ENCODE assay signal across 7 cellular contexts in genomic region chrX:40732499-40732898, GRCh38. TPM values are rescaled to one million over a fixed set of nuclear protein-coding genes. Genes with fewer than 3 reads are reported as not detected.
DNase-seq lines count a peak whose midpoint lies in the region; ATAC-seq, FAIRE-seq and TF ChIP-seq lines count a peak whose summit lies in the region.
"Not testable (repeated sequence)": the region's sequence is repeated elsewhere in the genome, so short reads cannot be mapped to it uniquely, and the experiment has no call there.

No MANE protein-coding gene starts in this region.

- peaks cover 0 to 31% (median 4%) of the 10 kb centered on the region in 3 donors for H3K36me3 Mint-ChIP-seq in CD8-positive, alpha-beta memory T cell
- not testable (repeated sequence) for H3K36me3 Mint-ChIP-seq in T-helper 17 cell (ENCODE audit: low read depth); activated T-cell treated with anti-CD3 and anti-CD28 coated beads, Interleukin-2, amount 50 U/mL, for 72 hours (ENCODE audit: insufficient read depth in 2 of 2); astrocyte (ENCODE audit: low read depth, unreplicated experiment); nephron progenitor cell (ENCODE audit: low read depth)

- 100% methylated on average over 3 of the region's 5 CpGs; no CpG with 5 or more reads in 1 of the 2 experiments for WGBS in IMR-90 (ENCODE audit: extremely low coverage in 2 of 2, insufficient read length in 1 of 2), 2 experiments

- H2BK20ac ChIP-seq in IMR-90 (ENCODE audit: low read depth, low read length), result not testable (repeated sequence)

- not testable (repeated sequence) for H2AK5ac ChIP-seq in IMR-90 (ENCODE audit: low read depth, low read length)

- CTCF ChIA-PET in CD8-positive, alpha-beta memory T cell (lab: Charles Lee); IMR-90 (lab: Yijun Ruan, JAX): not testable (repeated sequence)

- not testable (repeated sequence) for H3K27me3 ChIP-seq in CD8-positive, alpha-beta memory T cell (ENCODE audit: insufficient read depth, low read length, poor library complexity, severe bottlenecking); IMR-90 (ENCODE audit: control insufficient read depth, insufficient read depth, low read length); astrocyte (ENCODE audit: insufficient read depth, low read length); iPS-20b (ENCODE audit: insufficient read depth, low read length)

- POLR2A ChIA-PET in CD8-positive, alpha-beta memory T cell (lab: Charles Lee); IMR-90 (lab: Charles Lee; ENCODE audit: unreplicated experiment): not testable (repeated sequence)

- not testable (repeated sequence) for H3K27ac ChIP-seq in CD8-positive, alpha-beta memory T cell (ENCODE audit: low read depth, low read length); IMR-90 (ENCODE audit: insufficient read depth, low read length); astrocyte (ENCODE audit: low read depth, low read length); iPS-20b (ENCODE audit: low read length)

- H2BK120ac ChIP-seq in IMR-90 (ENCODE audit: low read depth, low read length), result not testable (repeated sequence)

- not testable (repeated sequence) for TF ChIP-seq POLR2A in IMR-90 (IDR thresholded peaks at IDR 0.05; ENCODE audit: low read depth, low read length)

- TF ChIP-seq RAD21 in IMR-90 (IDR thresholded peaks at IDR 0.05; ENCODE audit: low read length), result not testable (repeated sequence)

- not testable (repeated sequence) for H4K8ac ChIP-seq in IMR-90 (ENCODE audit: low read depth in 2 of 2, low read length in 2 of 2)

- not testable (repeated sequence) for H2AK9ac ChIP-seq in IMR-90 (replicated peaks; ENCODE audit: low read depth, low read length, poor library complexity)

- dilution Hi-C loops in IMR-90 (cut with HindIII; ENCODE audit: low sequenced_read_pairs, unreplicated experiment), result not testable (repeated sequence)

- not testable (repeated sequence) for H3K9me1 ChIP-seq in IMR-90 (ENCODE audit: insufficient read depth, low read length)

- TF ChIP-seq CTCF in IMR-90 (conservative IDR thresholded peaks at IDR 0.05; ENCODE audit: low read depth, low read length); astrocyte (IDR thresholded peaks at IDR 0.05; ENCODE audit: insufficient read depth, low read depth, low read length); nephron progenitor cell (IDR thresholded peaks at IDR 0.05): not testable (repeated sequence)

- BruUV-seq in IMR-90 (replicated peaks; lab: Mats Ljungman, UMichigan), result not testable (repeated sequence)

- H3K4me3 Mint-ChIP-seq in CD8-positive, alpha-beta memory T cell, result peak overlapping the region in 5 of 7 donors; percentile 0 to 85 (median 41)
- H3K4me3 Mint-ChIP-seq in T-helper 17 cell, result not testable (repeated sequence)
- peak overlapping the region in 1 of 2 donors; percentile 48 for H3K4me3 Mint-ChIP-seq in activated T-cell treated with anti-CD3 and anti-CD28 coated beads, Interleukin-2, amount 50 U/mL, for 72 hours
- H3K4me3 Mint-ChIP-seq in astrocyte (ENCODE audit: unreplicated experiment) (peak overlapping the region; percentile 96), nephron progenitor cell (peak overlapping the region; percentile 18)

- H3K36me3 ChIP-seq in CD8-positive, alpha-beta memory T cell (ENCODE audit: insufficient read depth, low read length); IMR-90 (ENCODE audit: control insufficient read depth, insufficient read depth, low read length); astrocyte (ENCODE audit: insufficient read depth, low read length): not testable (repeated sequence)
- H3K36me3 ChIP-seq in iPS-20b (ENCODE audit: insufficient read depth, low read depth, low read length), result peaks cover 37% of the 10 kb centered on the region; the same call in 1 of the 2 replicates

- H3K14ac ChIP-seq in IMR-90 (replicated peaks; ENCODE audit: low read depth, low read length), result not testable (repeated sequence)

- H3K4me2 ChIP-seq in IMR-90 (ENCODE audit: low read depth, low read length), result not testable (repeated sequence)
- peak overlapping the region; percentile 15 for H3K4me2 ChIP-seq in astrocyte (ENCODE audit: low read length)

- H3K4me3 ChIP-seq in CD8-positive, alpha-beta memory T cell (ENCODE audit: low read length); IMR-90 (ENCODE audit: insufficient read depth, low read depth, low read length); astrocyte (ENCODE audit: insufficient read depth, low read depth, low read length): not testable (repeated sequence)
- peak overlapping the region; percentile 95; the same call in 1 of the 2 replicates for H3K4me3 ChIP-seq in iPS-20b (ENCODE audit: low read length)

- not testable (repeated sequence) for H4K91ac ChIP-seq in IMR-90 (ENCODE audit: insufficient read depth, low read depth, low read length)

- not testable (repeated sequence) for H3K9me3 ChIP-seq in CD8-positive, alpha-beta memory T cell (ENCODE audit: low read length); IMR-90 (ENCODE audit: control insufficient read depth, insufficient read depth, low read length); T-helper 17 cell (ENCODE audit: control insufficient read depth, low read length, poor library complexity, severe bottlenecking); astrocyte (ENCODE audit: insufficient read depth, low read depth, low read length); iPS-20b (ENCODE audit: insufficient read depth, low read depth, low read length)

- H4K20me1 ChIP-seq in IMR-90 (ENCODE audit: insufficient read depth, low read length), result peaks cover 13% of the 10 kb centered on the region; the same call in 1 of the 2 replicates
- peaks cover 45% of the 10 kb centered on the region for H4K20me1 ChIP-seq in astrocyte (ENCODE audit: insufficient read depth, low read length)

- not testable (repeated sequence) for FAIRE-seq in astrocyte (lab: Jason Lieb, UNC)

- not testable (repeated sequence) for H3K9ac ChIP-seq in IMR-90 (ENCODE audit: low read depth, low read length); astrocyte (ENCODE audit: low read length); iPS-20b (ENCODE audit: low read depth, low read length)

- H3K4me1 Mint-ChIP-seq in CD8-positive, alpha-beta memory T cell, result peaks cover 56 to 80% (median 76%) of the 10 kb centered on the region in 3 donors
- H3K4me1 Mint-ChIP-seq in T-helper 17 cell (peaks cover 21% of the 10 kb centered on the region), astrocyte (ENCODE audit: low read depth, unreplicated experiment) (peaks cover 15% of the 10 kb centered on the region), nephron progenitor cell (peaks cover 37% of the 10 kb centered on the region)
- H3K4me1 Mint-ChIP-seq in activated T-cell treated with anti-CD3 and anti-CD28 coated beads, Interleukin-2, amount 50 U/mL, for 72 hours (ENCODE audit: low read depth), result peaks cover 62% of the 10 kb centered on the region

- H3K4ac ChIP-seq in IMR-90 (ENCODE audit: low read depth, low read length), result not testable (repeated sequence)

- 0 out of 2 replicates have a peak overlapping the region, but pooled peaks have one; percentile 61 for H3K23ac ChIP-seq in IMR-90 (ENCODE audit: low read depth, low read length)

- not testable (repeated sequence) for H2AFZ ChIP-seq in IMR-90 (replicated peaks; ENCODE audit: low read length, poor library complexity); astrocyte (ENCODE audit: low read depth, low read length)

- peaks cover 0 to 14% of the 10 kb centered on the region in 2 experiments; a peak in 3 of 4 replicates for H3K79me1 ChIP-seq in IMR-90 (ENCODE audit: low read depth in 1 of 2, low read length in 2 of 2)

- in situ Hi-C loops in IMR-90 (cut with MboI; ENCODE audit: low sequenced_read_pairs), result loop anchor here (10.0 kb wide), 1 partner anchor 58 kb away; no protein-coding TSS in a partner anchor

- DNase-seq in CD8-positive, alpha-beta memory T cell; IMR-90; T-helper 17 cell; activated T-cell treated with anti-CD3 and anti-CD28 coated beads, Interleukin-2, amount 50 U/mL, for 72 hours; astrocyte (ENCODE audit: low read depth); nephron progenitor cell: not testable (repeated sequence)

- H3K27ac Mint-ChIP-seq in CD8-positive, alpha-beta memory T cell, result peak overlapping the region; percentile 3 to 100 (median 46)
- H3K27ac Mint-ChIP-seq in T-helper 17 cell, result peak overlapping the region; percentile 89
- H3K27ac Mint-ChIP-seq in activated T-cell treated with anti-CD3 and anti-CD28 coated beads, Interleukin-2, amount 50 U/mL, for 72 hours, result peak overlapping the region; percentile 62
- H3K27ac Mint-ChIP-seq in astrocyte (ENCODE audit: unreplicated experiment); nephron progenitor cell: not testable (repeated sequence)

- not testable (repeated sequence) for H3K56ac ChIP-seq in IMR-90 (ENCODE audit: extremely low read depth, insufficient read depth, low read length)

- H2BK5ac ChIP-seq in IMR-90 (ENCODE audit: low read depth, low read length, poor library complexity, severe bottlenecking), result not testable (repeated sequence)

- H3K27me3 Mint-ChIP-seq in CD8-positive, alpha-beta memory T cell; T-helper 17 cell; astrocyte (ENCODE audit: low read depth, unreplicated experiment); nephron progenitor cell (ENCODE audit: low read depth, poor library complexity): not testable (repeated sequence)
- peaks cover 14% of the 10 kb centered on the region for H3K27me3 Mint-ChIP-seq in activated T-cell treated with anti-CD3 and anti-CD28 coated beads, Interleukin-2, amount 50 U/mL, for 72 hours (ENCODE audit: low read depth)

- H2BK15ac ChIP-seq in IMR-90 (ENCODE audit: low read depth, low read length), result not testable (repeated sequence)

- H3K18ac ChIP-seq in IMR-90 (ENCODE audit: low read depth, low read length), result not testable (repeated sequence)

- peaks cover 23% of the 10 kb centered on the region for H3K4me1 ChIP-seq in CD8-positive, alpha-beta memory T cell (ENCODE audit: insufficient read depth, low read length)
- not testable (repeated sequence) for H3K4me1 ChIP-seq in IMR-90 (ENCODE audit: control insufficient read depth, insufficient read depth, low read length); astrocyte (ENCODE audit: insufficient read depth, low read length); iPS-20b (ENCODE audit: insufficient read depth, low read length)

- not testable (repeated sequence) for H3K9me3 Mint-ChIP-seq in CD8-positive, alpha-beta memory T cell; activated T-cell treated with anti-CD3 and anti-CD28 coated beads, Interleukin-2, amount 50 U/mL, for 72 hours; astrocyte (ENCODE audit: unreplicated experiment)
- H3K9me3 Mint-ChIP-seq in nephron progenitor cell, result peaks cover 23% of the 10 kb centered on the region

- peaks cover 74% of the 10 kb centered on the region for H3K79me2 ChIP-seq in astrocyte (ENCODE audit: insufficient read depth, low read length)

- not testable (repeated sequence) for ATAC-seq in IMR-90 (ENCODE audit: low read depth); T-helper 17 cell; activated T-cell treated with anti-CD3 and anti-CD28 coated beads, Interleukin-2, amount 50 U/mL, for 72 hours (replicated peaks in 1 of 2)

- H4K5ac ChIP-seq in IMR-90 (ENCODE audit: low read depth, low read length), result not testable (repeated sequence)

- intact Hi-C loops in IMR-90 (cut with micrococcal nuclease), result loop anchor here (10.0 kb wide), 1 partner anchor 192 kb away; no protein-coding TSS in a partner anchor

RNA-seq across cellular contexts. Expression of gene MED14, which starts 2.8 kb away (rescaled TPM):
- total RNA-seq in CD8-positive, alpha-beta memory T cell, result 10 to 100 TPM; 39.6 to 42.1 TPM
- polyA plus RNA-seq in CD8-positive, alpha-beta memory T cell, result 8.5 TPM
- total RNA-seq in IMR-90 (2012; rRNA removed), result 16.4 and 17.6 TPM in 2 replicates
- 25.9 and 28.0 TPM in 2 replicates for polyA plus RNA-seq in IMR-90 (2012; rRNA removed)
- 10.8 and 19.7 TPM in 2 replicates for polyA plus RNA-seq in IMR-90 (2012; cell fraction: cytosol; rRNA removed)
- 20.7 and 64.4 TPM in 2 replicates for polyA plus RNA-seq in IMR-90 (2012; cell fraction: nucleus; rRNA removed; ENCODE audit: low replicate concordance)
- total RNA-seq in T-helper 17 cell, result 10 to 100 TPM; 47.5 to 49.9 TPM
- 10 to 100 TPM; 47.1 to 54.9 TPM for total RNA-seq in activated T-cell treated with anti-CD3 and anti-CD28 coated beads, Interleukin-2, amount 50 U/mL, for 72 hours
- 79.5 and 79.9 TPM in 2 replicates for total RNA-seq in astrocyte
